1 cellular context compared by ENCODE assay signal in the genomic region with DNA sequence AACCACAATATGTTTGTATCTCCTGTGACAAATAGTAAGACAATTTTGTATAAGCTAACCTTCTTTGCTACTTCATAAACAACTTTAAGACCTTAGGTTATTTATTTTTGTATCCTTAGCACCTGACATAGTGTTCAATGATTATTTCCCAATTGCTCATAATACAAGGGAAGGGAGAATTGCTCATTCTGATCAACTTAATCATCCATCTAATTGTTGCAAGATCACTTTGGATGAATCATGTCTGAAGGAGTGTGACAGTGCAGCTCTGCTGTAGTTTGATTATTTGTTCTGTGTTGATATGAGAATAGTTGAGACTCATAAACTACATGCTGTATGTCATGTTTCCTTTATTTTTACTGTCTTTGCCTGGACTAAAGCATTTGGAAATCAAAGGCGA.
TF ChIP-seq lines count a peak whose summit lies in the region.

No MANE protein-coding gene starts in this region.

TF ChIP-seq in GM12878, 131 proteins besides CTCF, POLR2A, EP300 and RAD21 (continued from another document):
- TF ChIP-seq, protein P1, sequence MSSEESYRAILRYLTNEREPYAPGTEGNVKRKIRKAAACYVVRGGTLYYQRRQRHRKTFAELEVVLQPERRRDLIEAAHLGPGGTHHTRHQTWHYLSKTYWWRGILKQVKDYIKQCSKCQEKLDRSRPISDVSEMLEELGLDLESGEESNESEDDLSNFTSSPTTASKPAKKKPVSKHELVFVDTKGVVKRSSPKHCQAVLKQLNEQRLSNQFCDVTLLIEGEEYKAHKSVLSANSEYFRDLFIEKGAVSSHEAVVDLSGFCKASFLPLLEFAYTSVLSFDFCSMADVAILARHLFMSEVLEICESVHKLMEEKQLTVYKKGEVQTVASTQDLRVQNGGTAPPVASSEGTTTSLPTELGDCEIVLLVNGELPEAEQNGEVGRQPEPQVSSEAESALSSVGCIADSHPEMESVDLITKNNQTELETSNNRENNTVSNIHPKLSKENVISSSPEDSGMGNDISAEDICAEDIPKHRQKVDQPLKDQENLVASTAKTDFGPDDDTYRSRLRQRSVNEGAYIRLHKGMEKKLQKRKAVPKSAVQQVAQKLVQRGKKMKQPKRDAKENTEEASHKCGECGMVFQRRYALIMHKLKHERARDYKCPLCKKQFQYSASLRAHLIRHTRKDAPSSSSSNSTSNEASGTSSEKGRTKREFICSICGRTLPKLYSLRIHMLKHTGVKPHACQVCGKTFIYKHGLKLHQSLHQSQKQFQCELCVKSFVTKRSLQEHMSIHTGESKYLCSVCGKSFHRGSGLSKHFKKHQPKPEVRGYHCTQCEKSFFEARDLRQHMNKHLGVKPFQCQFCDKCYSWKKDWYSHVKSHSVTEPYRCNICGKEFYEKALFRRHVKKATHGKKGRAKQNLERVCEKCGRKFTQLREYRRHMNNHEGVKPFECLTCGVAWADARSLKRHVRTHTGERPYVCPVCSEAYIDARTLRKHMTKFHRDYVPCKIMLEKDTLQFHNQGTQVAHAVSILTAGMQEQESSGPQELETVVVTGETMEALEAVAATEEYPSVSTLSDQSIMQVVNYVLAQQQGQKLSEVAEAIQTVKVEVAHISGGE (CRISPR knock-in tag; IDR thresholded peaks at IDR 0.05) = no peak
